ENCODE assay signal across 23 cellular contexts in the genomic region with DNA sequence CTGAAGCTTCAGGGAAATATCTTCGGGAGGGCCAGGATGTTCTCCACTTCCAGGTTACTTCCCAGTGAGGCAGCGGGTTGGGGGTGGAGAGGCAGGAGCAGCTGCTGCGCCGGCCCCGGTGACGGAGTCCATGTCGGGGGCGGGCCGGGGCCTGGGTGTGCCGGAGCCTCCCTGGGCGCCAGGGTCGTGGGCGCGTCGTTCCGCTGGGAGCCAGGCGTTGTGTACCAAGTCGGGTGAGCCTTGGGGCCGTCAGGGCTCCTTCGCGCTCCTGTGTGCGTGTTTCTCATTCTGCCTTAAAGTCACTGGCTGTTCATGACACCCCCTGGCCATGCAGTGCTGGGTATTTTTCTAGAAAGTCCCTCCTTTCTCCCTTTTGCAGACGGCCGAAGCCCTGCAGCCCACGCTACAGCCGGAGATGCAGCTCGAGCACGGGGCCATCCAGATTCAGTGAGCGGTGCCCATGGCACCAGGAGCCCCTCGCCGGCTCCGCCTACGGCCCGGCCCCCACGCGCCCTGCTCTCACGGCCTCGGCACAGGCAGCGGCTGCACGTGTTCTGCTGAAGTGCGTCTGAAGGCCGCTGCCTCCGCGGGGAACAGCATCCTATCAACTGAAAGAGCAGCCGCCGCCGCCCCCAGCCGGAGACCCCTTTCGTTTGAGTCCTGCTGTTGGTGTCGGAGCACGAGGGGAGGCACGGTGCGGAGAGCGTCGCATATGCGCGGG.
"Had no signal": no experiment of that assay in that cellular context is flagged by ENCODE, and none has a peak within 500 bp of the region (broad histone marks: within the 10 kb centered on the region; RNA-seq: fewer than 3 reads in every experiment).

No MANE protein-coding gene starts in this region.

- H3K4me3 Mint-ChIP-seq: activated naive CD4-positive, alpha-beta T cell treated with anti-CD3 and anti-CD28 coated beads, Interleukin-2, amount 10 ng/mL, durations not matched to agents 7 days and 5 days; activated naive CD8-positive, alpha-beta T cell treated with anti-CD3 and anti-CD28 coated beads, Interleukin-2, amount 50 U/mL, for 24 hours; activated T-cell treated with anti-CD3 and anti-CD28 coated beads, Interleukin-2, amount 50 U/mL, for 4 hours; naive thymus-derived CD4-positive, alpha-beta T cell; stimulated activated naive CD8-positive, alpha-beta T cell treated with anti-CD3 and anti-CD28 coated beads, Interleukin-15, amount 100 ng/mL, for 72 hours; T-cell had no signal

- ATAC-seq: activated CD4-positive, CD25-positive, alpha-beta regulatory T cell treated with anti-CD3 and anti-CD28 coated beads, Interleukin-2, amount 50 U/mL, for 24 hours; activated naive CD8-positive, alpha-beta T cell treated with anti-CD3 and anti-CD28 coated beads, Interleukin-2, amount 50 U/mL, for 24 hours; activated T-cell treated with anti-CD3 and anti-CD28 coated beads, Interleukin-2, amount 50 U/mL, for 4 hours; esophagus mucosa; gastrocnemius medialis; left lung; naive thymus-derived CD4-positive, alpha-beta T cell; stimulated activated naive CD8-positive, alpha-beta T cell treated with anti-CD3 and anti-CD28 coated beads, Interleukin-15, amount 100 ng/mL, for 72 hours; T-cell had no signal

- H3K9me3 Mint-ChIP-seq: activated naive CD8-positive, alpha-beta T cell treated with anti-CD3 and anti-CD28 coated beads, Interleukin-2, amount 50 U/mL, for 24 hours; activated T-cell treated with anti-CD3 and anti-CD28 coated beads, Interleukin-2, amount 50 U/mL, for 4 hours; stimulated activated naive CD8-positive, alpha-beta T cell treated with anti-CD3 and anti-CD28 coated beads, Interleukin-15, amount 100 ng/mL, for 72 hours had no signal

- H3K27me3 ChIP-seq: brain microvascular endothelial cell, gastrocnemius medialis, heart left ventricle, left lung, suprapubic skin, transverse colon, vagina had no signal

- H3K27me3 Mint-ChIP-seq: activated naive CD4-positive, alpha-beta T cell treated with anti-CD3 and anti-CD28 coated beads, Interleukin-2, amount 10 ng/mL, durations not matched to agents 7 days and 5 days; activated naive CD8-positive, alpha-beta T cell treated with anti-CD3 and anti-CD28 coated beads, Interleukin-2, amount 50 U/mL, for 24 hours; naive thymus-derived CD4-positive, alpha-beta T cell; stimulated activated naive CD8-positive, alpha-beta T cell treated with anti-CD3 and anti-CD28 coated beads, Interleukin-15, amount 100 ng/mL, for 72 hours; T-cell had no signal

- H3K27ac ChIP-seq: brain microvascular endothelial cell, gastrocnemius medialis, left lung, suprapubic skin, transverse colon, vagina had no signal

- H3K9me3 ChIP-seq: gastrocnemius medialis, heart left ventricle, left lung, suprapubic skin, transverse colon, vagina had no signal

- H3K27ac Mint-ChIP-seq: activated naive CD4-positive, alpha-beta T cell treated with anti-CD3 and anti-CD28 coated beads, Interleukin-2, amount 10 ng/mL, durations not matched to agents 7 days and 5 days; activated naive CD8-positive, alpha-beta T cell treated with anti-CD3 and anti-CD28 coated beads, Interleukin-2, amount 50 U/mL, for 24 hours; T-cell had no signal

- H3K4me1 ChIP-seq: gastrocnemius medialis, left lung, suprapubic skin, transverse colon, vagina had no signal

- DNase-seq: activated CD4-positive, alpha-beta T cell treated with anti-CD3 and anti-CD28 coated beads, Interleukin-2, amount 50 U/mL, for 1 hour; activated CD8-positive, alpha-beta memory T cell treated with anti-CD3 and anti-CD28 coated beads, Interleukin-2, amount 50 U/mL, for 4 hours; activated naive CD4-positive, alpha-beta T cell treated with anti-CD3 and anti-CD28 coated beads, Interleukin-2, amount 10 ng/mL, durations not matched to agents 7 days and 5 days; activated naive CD8-positive, alpha-beta T cell treated with anti-CD3 and anti-CD28 coated beads, Interleukin-2, amount 50 U/mL, for 24 hours; activated T-cell treated with anti-CD3 and anti-CD28 coated beads, Interleukin-2, amount 50 U/mL, for 4 hours; brain microvascular endothelial cell; cerebellar nuclear complex; cortex of kidney; effector CD4-positive, alpha-beta T cell; gastrocnemius medialis; mesendoderm; naive thymus-derived CD4-positive, alpha-beta T cell; nucleus accumbens; retina; stimulated activated naive CD8-positive, alpha-beta T cell treated with anti-CD3 and anti-CD28 coated beads, Interleukin-15, amount 100 ng/mL, for 72 hours; T-cell; transverse colon had no signal

- H3K4me3 ChIP-seq: gastrocnemius medialis, heart left ventricle, left lung, suprapubic skin, transverse colon, vagina had no signal

- H3K4me1 Mint-ChIP-seq: activated naive CD4-positive, alpha-beta T cell treated with anti-CD3 and anti-CD28 coated beads, Interleukin-2, amount 10 ng/mL, durations not matched to agents 7 days and 5 days; activated naive CD8-positive, alpha-beta T cell treated with anti-CD3 and anti-CD28 coated beads, Interleukin-2, amount 50 U/mL, for 24 hours; naive thymus-derived CD4-positive, alpha-beta T cell; stimulated activated naive CD8-positive, alpha-beta T cell treated with anti-CD3 and anti-CD28 coated beads, Interleukin-15, amount 100 ng/mL, for 72 hours; T-cell had no signal
